8 cellular contexts compared by ENCODE assay signal in genomic region chr2:39696838-39697237, GRCh38. TPM values are rescaled to one million over a fixed set of nuclear protein-coding genes. Genes with fewer than 3 reads are reported as not detected.
DNase-seq lines count a peak whose midpoint lies in the region; ATAC-seq and TF ChIP-seq lines count a peak whose summit lies in the region.

No MANE protein-coding gene starts in this region.

- H3K4me3 ChIP-seq in RWPE2 (ENCODE audit: severe bottlenecking) (no peak overlapping the region), heart left ventricle (no peak overlapping the region), trophoblast cell (ENCODE audit: low read depth, low read length) (no peak overlapping the region)

- no peaks in the 10 kb centered on the region for H3K79me2 ChIP-seq in trophoblast cell (ENCODE audit: control insufficient read depth, insufficient read depth, low read length, poor library complexity)

- H4K8ac ChIP-seq in trophoblast cell (ENCODE audit: low read depth, low read length): no peak overlapping the region

- no peak overlapping the region for H3K4me2 ChIP-seq in trophoblast cell (ENCODE audit: low read length)

- H3K9me3 Mint-ChIP-seq in HFFc6: peaks cover 17% of the 10 kb centered on the region
- H3K9me3 Mint-ChIP-seq in activated CD4-positive, alpha-beta T cell treated with anti-CD3 and anti-CD28 coated beads, Interleukin-2, amount 10 ng/mL, durations not matched to agents 7 days and 5 days: peaks cover 8% of the 10 kb centered on the region

- H3K18ac ChIP-seq in trophoblast cell (ENCODE audit: low read length): no peak overlapping the region

- peak; percentile 79 for TF ChIP-seq CTCF in HFFc6 (IDR thresholded peaks at IDR 0.05)
- TF ChIP-seq CTCF in RWPE2 (IDR thresholded peaks at IDR 0.05; ENCODE audit: poor library complexity, severe bottlenecking): peak; percentile 70
- peak; percentile 19 to 67 (median 56) for TF ChIP-seq CTCF in heart left ventricle (IDR thresholded peaks at IDR 0.05)

- no peaks in the 10 kb centered on the region for H3K9me3 ChIP-seq in RWPE2 (ENCODE audit: severe bottlenecking)
- peaks cover 0 to 27% (median 12%) of the 10 kb centered on the region in 12 donors for H3K9me3 ChIP-seq in heart left ventricle
- H3K9me3 ChIP-seq in trophoblast cell (ENCODE audit: insufficient read depth, low read depth, low read length): no peaks in the 10 kb centered on the region

- peaks cover 11% of the 10 kb centered on the region for H3K36me3 Mint-ChIP-seq in HFFc6 (ENCODE audit: low read depth)
- peaks cover 3% of the 10 kb centered on the region for H3K36me3 Mint-ChIP-seq in activated CD4-positive, alpha-beta T cell treated with anti-CD3 and anti-CD28 coated beads, Interleukin-2, amount 10 ng/mL, durations not matched to agents 7 days and 5 days (ENCODE audit: low read depth)

- intact Hi-C loops in heart left ventricle (cut with DNase I): loop anchor here (1.0 to 10.0 kb wide), 16 partner anchors 102 to 322 kb away; partner anchors contain the start of gene MAP4K3 (in 1 of the 10)

- H2AFZ ChIP-seq in trophoblast cell (ENCODE audit: insufficient read depth, low read length, poor library complexity): no peak overlapping the region

- H3K9ac ChIP-seq in trophoblast cell (ENCODE audit: low read length): no peak overlapping the region

- no peaks in the 10 kb centered on the region for H3K4me1 ChIP-seq in RWPE2 (ENCODE audit: insufficient read depth, poor library complexity, severe bottlenecking)
- H3K4me1 ChIP-seq in heart left ventricle: peaks cover 0 to 31% (median 14%) of the 10 kb centered on the region in 12 donors
- H3K4me1 ChIP-seq in trophoblast cell (ENCODE audit: control insufficient read depth in 1 of 2, insufficient read depth in 2 of 2, low read length in 2 of 2): peaks cover 7 to 10% of the 10 kb centered on the region in 2 experiments

- ATAC-seq in RWPE2 (ENCODE audit: low read depth) (peak; percentile 54; the same call in 2 of the 3 replicates), heart left ventricle (peak; percentile 47 to 77 (median 70)), GM19455 (IDR thresholded peaks at IDR 0.05; ENCODE audit: unreplicated experiment) (no peak)

- no peak overlapping the region for H2BK120ac ChIP-seq in trophoblast cell (ENCODE audit: insufficient read depth, low read length, poor library complexity)

- no peak overlapping the region for H2BK5ac ChIP-seq in trophoblast cell (ENCODE audit: low read depth, low read length, poor library complexity)

- CTCF ChIA-PET in activated CD4-positive, alpha-beta T cell treated with anti-CD3 and anti-CD28 coated beads, Interleukin-2, amount 10 ng/mL, durations not matched to agents 7 days and 5 days (lab: Charles Lee): no interaction called here

- no peak overlapping the region for H3K4me3 Mint-ChIP-seq in HFFc6
- H3K4me3 Mint-ChIP-seq in activated CD4-positive, alpha-beta T cell treated with anti-CD3 and anti-CD28 coated beads, Interleukin-2, amount 10 ng/mL, durations not matched to agents 7 days and 5 days: no peak overlapping the region

- H3K27ac ChIP-seq in RWPE2 (ENCODE audit: poor library complexity, severe bottlenecking): no peak overlapping the region
- H3K27ac ChIP-seq in heart left ventricle: peak overlapping the region in 11 of 12 donors; percentile 33 to 60 (median 47)
- peak overlapping the region; percentile 59 for H3K27ac ChIP-seq in temporal lobe (ENCODE audit: low read depth, low read length)
- no peak overlapping the region for H3K27ac ChIP-seq in trophoblast cell (ENCODE audit: low read depth, low read length)

- peaks cover 2% of the 10 kb centered on the region for H3K79me1 ChIP-seq in trophoblast cell (ENCODE audit: low read length)

- H3K27me3 Mint-ChIP-seq in HFFc6 (ENCODE audit: insufficient read depth): no peaks in the 10 kb centered on the region; the same call in 1 of the 2 replicates
- H3K27me3 Mint-ChIP-seq in activated CD4-positive, alpha-beta T cell treated with anti-CD3 and anti-CD28 coated beads, Interleukin-2, amount 10 ng/mL, durations not matched to agents 7 days and 5 days: peaks cover 37% of the 10 kb centered on the region

- no peak for TF ChIP-seq POLR2A in heart left ventricle (IDR thresholded peaks at IDR 0.05)

- H3K27ac Mint-ChIP-seq in HFFc6: peak overlapping the region; percentile 60
- no peak overlapping the region for H3K27ac Mint-ChIP-seq in activated CD4-positive, alpha-beta T cell treated with anti-CD3 and anti-CD28 coated beads, Interleukin-2, amount 10 ng/mL, durations not matched to agents 7 days and 5 days

- DNase-seq in HFFc6: peak; percentile 59
- no peak for DNase-seq in RWPE2 (ENCODE audit: low spot score)
- DNase-seq in heart left ventricle: no peak
- DNase-seq in activated CD4-positive, alpha-beta T cell treated with anti-CD3 and anti-CD28 coated beads, Interleukin-2, amount 10 ng/mL, durations not matched to agents 7 days and 5 days: no peak
- no peak for DNase-seq in trophoblast cell
- no peak for DNase-seq in SHP77 (lab: John Stamatoyannopoulos, UW)

- H2BK12ac ChIP-seq in trophoblast cell (ENCODE audit: low read length): no peak overlapping the region

- H3K27me3 ChIP-seq in RWPE2 (ENCODE audit: insufficient read depth, poor library complexity, severe bottlenecking): no peaks in the 10 kb centered on the region
- H3K27me3 ChIP-seq in heart left ventricle: no peaks in the 10 kb centered on the region
- H3K27me3 ChIP-seq in trophoblast cell (ENCODE audit: insufficient read depth, low read length): no peaks in the 10 kb centered on the region

- H4K91ac ChIP-seq in trophoblast cell (ENCODE audit: low read depth, low read length): no peak overlapping the region

- POLR2A ChIA-PET in activated CD4-positive, alpha-beta T cell treated with anti-CD3 and anti-CD28 coated beads, Interleukin-2, amount 10 ng/mL, durations not matched to agents 7 days and 5 days (lab: Charles Lee): no interaction called here

- H3K4me1 Mint-ChIP-seq in HFFc6 (ENCODE audit: low read depth): peaks cover 34% of the 10 kb centered on the region
- no peaks in the 10 kb centered on the region for H3K4me1 Mint-ChIP-seq in activated CD4-positive, alpha-beta T cell treated with anti-CD3 and anti-CD28 coated beads, Interleukin-2, amount 10 ng/mL, durations not matched to agents 7 days and 5 days

- H3K14ac ChIP-seq in trophoblast cell (ENCODE audit: low read length): no peak overlapping the region

- H4K12ac ChIP-seq in trophoblast cell (ENCODE audit: low read depth, low read length): no peak overlapping the region

- H2AK5ac ChIP-seq in trophoblast cell (ENCODE audit: low read length): no peak overlapping the region

- no peak overlapping the region for H3K4ac ChIP-seq in trophoblast cell (ENCODE audit: low read depth, low read length)

- 9 to 39% (median 19%) methylated on average over 1 of the region's 1 CpG for WGBS in heart left ventricle, 4 donors
- WGBS in trophoblast cell (ENCODE audit: extremely low coverage, insufficient coverage, insufficient read length): no CpG with 5 or more reads among the region's 1 CpG

- H3K36me3 ChIP-seq in RWPE2 (ENCODE audit: low read depth) (no peaks in the 10 kb centered on the region), heart left ventricle (no peaks in the 10 kb centered on the region), trophoblast cell (ENCODE audit: control insufficient read depth in 1 of 2, insufficient read depth in 2 of 2, low read length in 2 of 2) (no peaks in the 10 kb centered on the region)

- no peak overlapping the region for H3K23ac ChIP-seq in trophoblast cell (ENCODE audit: low read length)

RNA-seq across cellular contexts. Expression of gene TMEM178A, which starts 31.1 kb away (rescaled TPM):
- total RNA-seq in HFFc6 (2021; fragmentation: NEBNext Ultra II Directional; extraction: Animal tissue kit (Norgen Biotek cat#: 25700)): under 1 TPM; 0.18 to 0.99 (median 0.44) TPM
- total RNA-seq in heart left ventricle (1 to 10 TPM; 1.3 to 4.6 (median 3.0) TPM), temporal lobe (23.4 TPM)
- 1 to 10 TPM in 1 of 2 donors, under 1 TPM in 1; 0.65 to 3.1 TPM for polyA plus RNA-seq in heart left ventricle
- total RNA-seq in activated CD4-positive, alpha-beta T cell treated with anti-CD3 and anti-CD28 coated beads, Interleukin-2, amount 10 ng/mL, durations not matched to agents 7 days and 5 days: under 1 TPM in 1 of 2 experiments, not detected in 1; 0.32 TPM
- polyA plus RNA-seq in trophoblast cell (2013): 3.7 and 3.9 TPM in 2 replicates

Comparison
In these comparisons a context has a peak if more than half of its experiments do, and no peak if none do; other contexts are left out.
1. H3K27ac ChIP-seq: peak in heart left ventricle (11 of 12) and temporal lobe (single experiment); none in RWPE2 (single experiment) and trophoblast cell (single experiment).
2. Peak in every context shown above with its lines, with median percentiles within 50 percentile points of each other: CTCF ChIP-seq.